1 cellular context compared by ENCODE assay signal in genomic region chr6:44217332-44218143, GRCh38.
TF ChIP-seq lines count a peak whose summit lies in the region.

No MANE protein-coding gene starts in this region.

TF ChIP-seq in HepG2, 621 proteins besides CTCF, POLR2A, EP300 and RAD21 (continued from another document and continues in another):
- no peak for TF ChIP-seq SKIL (CRISPR knock-in tag; IDR thresholded peaks at IDR 0.05; ENCODE audit: borderline replicate concordance)
- TF ChIP-seq TFDP2 (CRISPR knock-in tag; IDR thresholded peaks at IDR 0.05) = 0 out of 2 replicates have a peak, but pooled peaks have one; percentile 50
- no peak for TF ChIP-seq DMAP1 (CRISPR knock-in tag; IDR thresholded peaks at IDR 0.05)
- peak; percentile 66 for TF ChIP-seq UBTF (CRISPR knock-in tag; IDR thresholded peaks at IDR 0.05)
- peak; percentile 84; the same call in 1 of the 2 replicates for TF ChIP-seq ZNF451 (CRISPR knock-in tag; IDR thresholded peaks at IDR 0.05)
- TF ChIP-seq ERF (CRISPR knock-in tag; IDR thresholded peaks at IDR 0.05) = peak; percentile 72; the same call in 1 of the 2 replicates
- TF ChIP-seq KDM2A (CRISPR knock-in tag; IDR thresholded peaks at IDR 0.05; ENCODE audit: borderline replicate concordance, low read depth) = no peak
- TF ChIP-seq ISL2 (CRISPR knock-in tag; IDR thresholded peaks at IDR 0.05) = no peak
- TF ChIP-seq SYNCRIP (IDR thresholded peaks at IDR 0.05; ENCODE audit: insufficient read depth, low read depth, low read length) = no peak
- TF ChIP-seq ZMYM3 (CRISPR knock-in tag; IDR thresholded peaks at IDR 0.05) = 0 out of 2 replicates have a peak, but pooled peaks have one; percentile 13
- no peak for TF ChIP-seq REPIN1 (CRISPR knock-in tag; IDR thresholded peaks at IDR 0.05; ENCODE audit: borderline replicate concordance, low read depth)
- no peak for TF ChIP-seq ZBTB44 (CRISPR knock-in tag; IDR thresholded peaks at IDR 0.05)
- TF ChIP-seq ATF3 (CRISPR knock-in tag; IDR thresholded peaks at IDR 0.05) = no peak
- no peak for TF ChIP-seq NR3C1 (CRISPR knock-in tag; IDR thresholded peaks at IDR 0.05)
- TF ChIP-seq ZNF761 (CRISPR knock-in tag; conservative IDR thresholded peaks at IDR 0.05) = no peak
- no peak for TF ChIP-seq ZNF234 (CRISPR knock-in tag; conservative IDR thresholded peaks at IDR 0.05)
- TF ChIP-seq FOXA1 (IDR thresholded peaks at IDR 0.05) = no peak
- TF ChIP-seq FOXA1 (CRISPR knock-in tag; IDR thresholded peaks at IDR 0.05) = no peak
- TF ChIP-seq BATF2 (CRISPR knock-in tag; IDR thresholded peaks at IDR 0.05) = no peak
- TF ChIP-seq ZNF83 (CRISPR knock-in tag; IDR thresholded peaks at IDR 0.05; ENCODE audit: borderline replicate concordance) = no peak
- no peak for TF ChIP-seq HOXA5 (CRISPR knock-in tag; IDR thresholded peaks at IDR 0.05)
- TF ChIP-seq ZBTB40 (IDR thresholded peaks at IDR 0.05) = no peak
- TF ChIP-seq ZBTB40 (CRISPR knock-in tag; IDR thresholded peaks at IDR 0.05) = peak; percentile 78; the same call in 1 of the 2 replicates
- TF ChIP-seq CSRNP1 (CRISPR knock-in tag; IDR thresholded peaks at IDR 0.05) = no peak
- TF ChIP-seq ZNF710 (CRISPR knock-in tag; IDR thresholded peaks at IDR 0.05; ENCODE audit: borderline replicate concordance) = 0 out of 2 replicates have a peak, but pooled peaks have one; percentile 19
- TF ChIP-seq GATA4 (IDR thresholded peaks at IDR 0.05; ENCODE audit: borderline replicate concordance, low read depth) = no peak
- peak; percentile 73 for TF ChIP-seq ZNF747 (CRISPR knock-in tag; IDR thresholded peaks at IDR 0.05; ENCODE audit: borderline replicate concordance)
- TF ChIP-seq PREB (CRISPR knock-in tag; IDR thresholded peaks at IDR 0.05) = no peak
- no peak for TF ChIP-seq TIGD3 (CRISPR knock-in tag; IDR thresholded peaks at IDR 0.05; ENCODE audit: borderline replicate concordance)
- no peak for TF ChIP-seq ATRX (CRISPR knock-in tag; IDR thresholded peaks at IDR 0.05; ENCODE audit: borderline replicate concordance)
